9 cellular contexts compared by ENCODE assay signal in the genomic region with DNA sequence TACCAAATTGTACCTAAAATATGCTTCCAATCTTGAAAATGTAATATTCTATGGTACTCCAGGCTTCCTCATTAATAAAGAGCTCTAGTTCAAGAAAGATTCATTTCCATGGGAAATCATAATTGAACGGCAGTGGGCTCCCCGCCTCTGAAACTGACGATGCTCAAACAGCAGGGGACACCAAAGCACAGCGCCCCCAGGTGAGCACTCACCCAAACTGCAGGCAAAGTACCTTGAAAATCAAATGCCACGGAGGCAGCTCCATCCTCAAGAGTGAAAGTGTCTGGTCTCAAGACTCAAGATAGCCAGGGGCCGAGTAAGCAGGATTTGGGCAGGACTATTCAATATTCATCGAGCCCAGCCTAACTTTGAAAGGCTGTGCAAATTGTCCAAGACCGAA.
DNase-seq lines count a peak whose midpoint lies in the region; ATAC-seq and TF ChIP-seq lines count a peak whose summit lies in the region.
"Had no signal": no experiment of that assay in that cellular context is flagged by ENCODE, and none has a peak within 500 bp of the region (broad histone marks: within the 10 kb centered on the region; RNA-seq: fewer than 3 reads in every experiment).

No MANE protein-coding gene starts in this region.

- ATAC-seq in activated T-cell treated with anti-CD3 and anti-CD28 coated beads, Interleukin-2, amount 50 U/mL, for 4 hours: no peak
- no peak for ATAC-seq in HG02840 (IDR thresholded peaks at IDR 0.05; ENCODE audit: low FRiP score, unreplicated experiment)
- ATAC-seq: right lobe of liver had no signal

- DNase-seq in AG09319 (ENCODE audit: extremely low read depth, low read depth): no peak
- DNase-seq in KBM-7: peak; percentile 64
- peak; percentile 19 for DNase-seq in activated T-cell treated with anti-CD3 and anti-CD28 coated beads, Interleukin-2, amount 50 U/mL, for 4 hours
- peak; percentile 70 for DNase-seq in islet precursor cell
- DNase-seq in NCI-H69 (lab: John Stamatoyannopoulos, UW): no peak
- no peak for DNase-seq in NOMO-1 treated with DMSO at 0.1 percent for 48 hours (lab: John Stamatoyannopoulos, UW; ENCODE audit: unreplicated experiment)
- no peak for DNase-seq in NCI-H1694 (lab: John Stamatoyannopoulos, UW)

- peak; percentile 28 for TF ChIP-seq CTCF in AG09319 (IDR thresholded peaks at IDR 0.05; ENCODE audit: low read depth, low read length)

- H3K4me1 Mint-ChIP-seq in activated T-cell treated with anti-CD3 and anti-CD28 coated beads, Interleukin-2, amount 50 U/mL, for 4 hours (ENCODE audit: low read depth): no peaks in the 10 kb centered on the region

- peaks cover 7% of the 10 kb centered on the region for H3K27me3 Mint-ChIP-seq in activated T-cell treated with anti-CD3 and anti-CD28 coated beads, Interleukin-2, amount 50 U/mL, for 4 hours (ENCODE audit: low read depth)

- in situ Hi-C loops in KBM-7 (cut with MboI; ENCODE audit: low pct_unique_long_range_greater_than_20kb, low sequenced_read_pairs): no loop called here

- no peaks in the 10 kb centered on the region for H3K36me3 Mint-ChIP-seq in activated T-cell treated with anti-CD3 and anti-CD28 coated beads, Interleukin-2, amount 50 U/mL, for 4 hours (ENCODE audit: insufficient read depth)

- no peaks in the 10 kb centered on the region for H3K9me3 Mint-ChIP-seq in activated T-cell treated with anti-CD3 and anti-CD28 coated beads, Interleukin-2, amount 50 U/mL, for 4 hours

- H3K4me3 Mint-ChIP-seq in activated T-cell treated with anti-CD3 and anti-CD28 coated beads, Interleukin-2, amount 50 U/mL, for 4 hours: no peak overlapping the region

Comparison
In these comparisons a context has a peak if more than half of its experiments do, and no peak if none do; other contexts are left out.
1. DNase-seq: peak in KBM-7 (single experiment), activated T-cell treated with anti-CD3 and anti-CD28 coated beads, Interleukin-2, amount 50 U/mL, for 4 hours (single experiment) and islet precursor cell (single experiment); none in AG09319 (single experiment), NCI-H69 (single experiment), NOMO-1 treated with DMSO at 0.1 percent for 48 hours (single experiment) and NCI-H1694 (single experiment).